ENCODE assay signal across 17 cellular contexts in genomic region chr17:8685396-8685795, GRCh38. TPM values are rescaled to one million over a fixed set of nuclear protein-coding genes. Genes with fewer than 3 reads are reported as not detected.
"Had no signal": no experiment of that assay in that cellular context is flagged by ENCODE, and none has a peak within 500 bp of the region (broad histone marks: within the 10 kb centered on the region; RNA-seq: fewer than 3 reads in every experiment).

No MANE protein-coding gene starts in this region.

- H3K4me1 Mint-ChIP-seq: activated B cell treated with CpG ODN at 0.5 μM for 24 hours; activated CD4-positive, alpha-beta T cell treated with anti-CD3 and anti-CD28 coated beads, Interleukin-2, amount 10 ng/mL, durations not matched to agents 7 days and 5 days; natural killer cell had no signal

- H3K36me3 Mint-ChIP-seq: natural killer cell had no signal

- H3K9me3 ChIP-seq: left ventricle myocardium inferior, right atrium auricular region had no signal

- H3K27me3 Mint-ChIP-seq: progenitor cell of endocrine pancreas had no signal

- H3K4me3 ChIP-seq: left ventricle myocardium inferior, right atrium auricular region, skin epidermis had no signal

- ATAC-seq: natural killer cell had no signal

- H3K9me3 Mint-ChIP-seq: activated B cell treated with CpG ODN at 0.5 μM for 24 hours; activated CD4-positive, alpha-beta T cell treated with anti-CD3 and anti-CD28 coated beads, Interleukin-2, amount 10 ng/mL, durations not matched to agents 7 days and 5 days; activated T-helper 1 cell treated with anti-CD3 and anti-CD28 coated beads, Interleukin-12 subunit alpha, Interleukin-12 subunit beta, Interleukin-2, Interleukin-4 antibody, amounts not matched to agents 30 ng/mL and 10 ng/mL and 1 ng/mL, durations not matched to agents 14 hours and 24 hours and 36 hours; natural killer cell had no signal

- H3K36me3 ChIP-seq: left ventricle myocardium inferior, right atrium auricular region had no signal

- H3K27ac ChIP-seq: left ventricle myocardium inferior, right atrium auricular region, skin epidermis had no signal

- H3K27me3 ChIP-seq: right atrium auricular region had no signal

- H3K4me3 Mint-ChIP-seq: activated B cell treated with CpG ODN at 0.5 μM for 24 hours; activated CD4-positive, alpha-beta T cell treated with anti-CD3 and anti-CD28 coated beads, Interleukin-2, amount 10 ng/mL, durations not matched to agents 7 days and 5 days; activated T-helper 1 cell treated with anti-CD3 and anti-CD28 coated beads, Interleukin-12 subunit alpha, Interleukin-12 subunit beta, Interleukin-2, Interleukin-4 antibody, amounts not matched to agents 30 ng/mL and 10 ng/mL and 1 ng/mL, durations not matched to agents 14 hours and 24 hours and 36 hours; natural killer cell had no signal

- H3K27ac Mint-ChIP-seq: activated B cell treated with CpG ODN at 0.5 μM for 24 hours; activated CD4-positive, alpha-beta T cell treated with anti-CD3 and anti-CD28 coated beads, Interleukin-2, amount 10 ng/mL, durations not matched to agents 7 days and 5 days; activated T-helper 1 cell treated with anti-CD3 and anti-CD28 coated beads, Interleukin-12 subunit alpha, Interleukin-12 subunit beta, Interleukin-2, Interleukin-4 antibody, amounts not matched to agents 30 ng/mL and 10 ng/mL and 1 ng/mL, durations not matched to agents 14 hours and 24 hours and 36 hours; natural killer cell; progenitor cell of endocrine pancreas had no signal

- DNase-seq: activated B cell treated with CpG ODN at 0.5 μM for 24 hours; activated CD4-positive, alpha-beta T cell treated with anti-CD3 and anti-CD28 coated beads, Interleukin-2, amount 10 ng/mL, durations not matched to agents 7 days and 5 days; hippocampal formation; kidney; left ventricle myocardium inferior; natural killer cell; nucleus accumbens; stimulated activated CD4-positive, alpha-beta T cell treated with anti-CD3 and anti-CD28 coated beads, Interleukin-4, amount 100 ng/mL, for 24 hours; stimulated activated naive CD4-positive, alpha-beta T cell; trophoblast cell had no signal

RNA-seq across cellular contexts. Expression of gene CCDC42, which starts 59.2 kb away (rescaled TPM):
- total RNA-seq: activated B cell treated with CpG ODN at 0.5 μM for 24 hours, cardiac septum, fibroblast of villous mesenchyme, kidney, left ventricle myocardium inferior, progenitor cell of endocrine pancreas, right atrium auricular region, subcutaneous adipose tissue had no signal
